Comparison of ENCODE assay signal across 22 cellular contexts in the genomic region with DNA sequence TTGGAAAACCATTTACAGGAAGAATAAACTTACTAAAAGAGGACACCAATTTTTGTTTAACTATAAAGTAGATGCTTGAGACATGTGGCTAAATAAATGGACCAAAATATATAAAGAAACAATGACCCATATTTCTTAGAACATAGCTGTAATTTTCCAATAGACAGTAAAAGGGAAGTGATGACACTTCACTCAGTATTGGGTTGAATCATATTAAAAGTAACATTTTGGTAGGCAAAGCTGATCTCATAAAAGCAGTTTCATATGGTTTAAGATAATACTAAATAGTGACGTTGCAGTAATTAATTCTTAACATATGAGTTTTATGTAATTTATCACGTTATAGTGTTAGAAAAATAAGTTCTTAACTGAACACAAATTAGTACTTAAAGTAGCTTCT.
DNase-seq lines count a peak whose midpoint lies in the region; ATAC-seq and TF ChIP-seq lines count a peak whose summit lies in the region.
"Had no signal": no experiment of that assay in that cellular context is flagged by ENCODE, and none has a peak within 500 bp of the region (broad histone marks: within the 10 kb centered on the region; RNA-seq: fewer than 3 reads in every experiment).

No MANE protein-coding gene starts in this region.

- peaks cover 3 to 14% of the 10 kb centered on the region in 2 donors for H3K4me1 ChIP-seq in gastrocnemius medialis
- H3K4me1 ChIP-seq: uterus had no signal

- no peaks in the 10 kb centered on the region for H3K27me3 Mint-ChIP-seq in activated T-cell treated with anti-CD3 and anti-CD28 coated beads, Interleukin-2, amount 50 U/mL, for 4 hours (ENCODE audit: low read depth)
- no peaks in the 10 kb centered on the region for H3K27me3 Mint-ChIP-seq in activated naive CD8-positive, alpha-beta T cell
- H3K27me3 Mint-ChIP-seq in stimulated activated naive B cell treated with anti-CD40 and anti-IgM and Interleukin-4, amounts not matched to agents 10 μg/mL and 1 μg/mL and 100 μg/mL, for 72 hours: peaks cover 0 to 6% of the 10 kb centered on the region in 2 donors
- H3K27me3 Mint-ChIP-seq: brain had no signal

- no peaks in the 10 kb centered on the region for H3K36me3 ChIP-seq in gastrocnemius medialis
- H3K36me3 ChIP-seq: neutrophil, SJCRH30, uterus had no signal

- peak; percentile 58 to 79 for ATAC-seq in activated T-cell treated with anti-CD3 and anti-CD28 coated beads, Interleukin-2, amount 50 U/mL, for 4 hours
- peak; percentile 96 to 98 for ATAC-seq in stimulated activated naive B cell treated with anti-CD40 and anti-IgM and Interleukin-4, amounts not matched to agents 10 μg/mL and 1 μg/mL and 100 μg/mL, for 72 hours (replicated peaks)
- ATAC-seq in GM18909 (IDR thresholded peaks at IDR 0.05; ENCODE audit: poor library complexity, unreplicated experiment): no peak
- no peak for ATAC-seq in HG03342 (IDR thresholded peaks at IDR 0.05; ENCODE audit: unreplicated experiment)
- ATAC-seq in gastrocnemius medialis: no peak
- ATAC-seq: left cardiac atrium had no signal

- H3K27ac ChIP-seq in gastrocnemius medialis: no peak overlapping the region
- H3K27ac ChIP-seq: neutrophil, SJCRH30, uterus had no signal

- no peak overlapping the region for H3K4me3 ChIP-seq in gastrocnemius medialis
- H3K4me3 ChIP-seq: SJCRH30, uterus had no signal

- H3K4me1 Mint-ChIP-seq in activated T-cell treated with anti-CD3 and anti-CD28 coated beads, Interleukin-2, amount 50 U/mL, for 4 hours (ENCODE audit: low read depth): peaks cover 12% of the 10 kb centered on the region
- peaks cover 8% of the 10 kb centered on the region for H3K4me1 Mint-ChIP-seq in activated naive CD8-positive, alpha-beta T cell (ENCODE audit: low read depth)
- peaks cover 19 to 46% of the 10 kb centered on the region in 2 donors for H3K4me1 Mint-ChIP-seq in stimulated activated naive B cell treated with anti-CD40 and anti-IgM and Interleukin-4, amounts not matched to agents 10 μg/mL and 1 μg/mL and 100 μg/mL, for 72 hours
- H3K4me1 Mint-ChIP-seq: CD8-positive, alpha-beta memory T cell; mesothelial cell of epicardium had no signal

- TF ChIP-seq POLR2A in gastrocnemius medialis (IDR thresholded peaks at IDR 0.05): no peak

- H3K4me3 Mint-ChIP-seq in activated T-cell treated with anti-CD3 and anti-CD28 coated beads, Interleukin-2, amount 50 U/mL, for 4 hours: no peak overlapping the region
- no peak overlapping the region for H3K4me3 Mint-ChIP-seq in activated naive CD8-positive, alpha-beta T cell
- H3K4me3 Mint-ChIP-seq in stimulated activated naive B cell treated with anti-CD40 and anti-IgM and Interleukin-4, amounts not matched to agents 10 μg/mL and 1 μg/mL and 100 μg/mL, for 72 hours: peak overlapping the region in 1 of 2 donors; percentile 1
- H3K4me3 Mint-ChIP-seq: CD8-positive, alpha-beta memory T cell; mesothelial cell of epicardium had no signal

- no peak for TF ChIP-seq CTCF in gastrocnemius medialis (IDR thresholded peaks at IDR 0.05 in 4 of 5, conservative IDR thresholded peaks at IDR 0.05 in 1 of 5)

- no peak for DNase-seq in activated T-cell treated with anti-CD3 and anti-CD28 coated beads, Interleukin-2, amount 50 U/mL, for 4 hours
- no peak for DNase-seq in activated T-cell treated with anti-CD3 and anti-CD28 coated beads, Interleukin-2, amount 50 U/mL, for 1 hour
- DNase-seq in MV-4-11 (lab: John Stamatoyannopoulos, UW) (peak; percentile 72), gastrocnemius medialis (no peak)
- DNase-seq in stimulated activated naive B cell treated with anti-CD40 and anti-IgM and Interleukin-4, amounts not matched to agents 10 μg/mL and 1 μg/mL and 100 μg/mL, for 72 hours: no peak
- DNase-seq: activated CD4-positive, alpha-beta T cell treated with anti-CD3 and anti-CD28 coated beads, Interleukin-2, amount 50 U/mL, for 1 hour; activated effector memory CD4-positive, alpha-beta T cell treated with anti-CD3 and anti-CD28 coated beads, Interleukin-2, amount 50 U/mL, for 16 hours; CD8-positive, alpha-beta memory T cell; cortex of kidney; DND-41; foreskin melanocyte; left cardiac atrium; NCI-H2029; NCI-H510A; SJCRH30; uterus had no signal

- no peaks in the 10 kb centered on the region for H3K36me3 Mint-ChIP-seq in activated T-cell treated with anti-CD3 and anti-CD28 coated beads, Interleukin-2, amount 50 U/mL, for 4 hours (ENCODE audit: insufficient read depth)
- no peaks in the 10 kb centered on the region for H3K36me3 Mint-ChIP-seq in activated naive CD8-positive, alpha-beta T cell
- H3K36me3 Mint-ChIP-seq in stimulated activated naive B cell treated with anti-CD40 and anti-IgM and Interleukin-4, amounts not matched to agents 10 μg/mL and 1 μg/mL and 100 μg/mL, for 72 hours: peaks cover 3 to 10% of the 10 kb centered on the region in 2 donors
- H3K36me3 Mint-ChIP-seq: brain; CD8-positive, alpha-beta memory T cell; mesothelial cell of epicardium had no signal

- intact Hi-C loops in gastrocnemius medialis (cut with DNase I; ENCODE audit: low total_unique reads): no loop called here

- in situ Hi-C loops in gastrocnemius medialis (cut with MboI; ENCODE audit: low sequenced_read_pairs in 4 of 4): loop anchor here in 1 of 4 donors (25.0 kb wide), 1 partner anchor 296 kb away; no protein-coding TSS in a partner anchor

- no peaks in the 10 kb centered on the region for H3K9me3 ChIP-seq in gastrocnemius medialis
- H3K9me3 ChIP-seq: neutrophil, SJCRH30, uterus had no signal

- no peaks in the 10 kb centered on the region for H3K27me3 ChIP-seq in gastrocnemius medialis
- H3K27me3 ChIP-seq: neutrophil, SJCRH30, uterus had no signal

- no peaks in the 10 kb centered on the region for H3K9me3 Mint-ChIP-seq in activated T-cell treated with anti-CD3 and anti-CD28 coated beads, Interleukin-2, amount 50 U/mL, for 4 hours
- no peaks in the 10 kb centered on the region for H3K9me3 Mint-ChIP-seq in activated naive CD8-positive, alpha-beta T cell (ENCODE audit: low read depth)
- peaks cover 5 to 11% of the 10 kb centered on the region in 2 donors for H3K9me3 Mint-ChIP-seq in stimulated activated naive B cell treated with anti-CD40 and anti-IgM and Interleukin-4, amounts not matched to agents 10 μg/mL and 1 μg/mL and 100 μg/mL, for 72 hours
- H3K9me3 Mint-ChIP-seq: brain; CD8-positive, alpha-beta memory T cell had no signal

- peak overlapping the region; percentile 62 for H3K27ac Mint-ChIP-seq in activated naive CD8-positive, alpha-beta T cell
- H3K27ac Mint-ChIP-seq in stimulated activated naive B cell treated with anti-CD40 and anti-IgM and Interleukin-4, amounts not matched to agents 10 μg/mL and 1 μg/mL and 100 μg/mL, for 72 hours: peak overlapping the region; percentile 43
- H3K27ac Mint-ChIP-seq: CD8-positive, alpha-beta memory T cell; mesothelial cell of epicardium had no signal

Comparison
In these comparisons a context has a peak if more than half of its experiments do, and no peak if none do; other contexts are left out.
1. ATAC-seq: peak in activated T-cell treated with anti-CD3 and anti-CD28 coated beads, Interleukin-2, amount 50 U/mL, for 4 hours (2 of 2) and stimulated activated naive B cell treated with anti-CD40 and anti-IgM and Interleukin-4, amounts not matched to agents 10 μg/mL and 1 μg/mL and 100 μg/mL, for 72 hours (2 of 2); none in GM18909 (single experiment), HG03342 (single experiment) and gastrocnemius medialis (0 of 2).